In the genomic region with DNA sequence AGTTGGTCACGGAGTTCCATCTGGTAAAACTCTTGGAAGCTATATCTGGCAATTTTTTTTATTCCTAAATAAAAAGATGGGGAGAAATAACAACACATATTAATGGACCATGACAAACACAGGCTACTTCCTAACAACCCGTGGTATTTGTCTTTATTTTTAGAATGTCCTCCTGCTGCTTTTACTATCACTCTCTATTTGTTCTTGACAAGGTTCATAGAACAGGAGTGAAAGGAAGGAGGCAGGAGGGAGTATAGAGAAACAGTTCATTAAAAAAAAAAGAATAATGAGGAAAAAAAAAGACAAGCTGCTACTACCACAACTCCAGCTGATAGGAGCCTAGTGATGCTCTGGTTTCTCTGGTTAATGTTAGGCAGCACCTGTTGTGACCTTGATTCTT, we compare ENCODE assay signal across 21 cellular contexts.
"Had no signal": no experiment of that assay in that cellular context is flagged by ENCODE, and none has a peak within 500 bp of the region (broad histone marks: within the 10 kb centered on the region; RNA-seq: fewer than 3 reads in every experiment).

No MANE protein-coding gene starts in this region.

- ATAC-seq: foreskin keratinocyte, right lobe of liver had no signal

- DNase-seq: activated CD4-positive, alpha-beta T cell treated with anti-CD3 and anti-CD28 coated beads for 4 hours; activated CD4-positive, alpha-beta T cell treated with anti-CD3 and anti-CD28 coated beads, Interleukin-2, amount 50 U/mL, for 48 hours; activated CD8-positive, alpha-beta memory T cell treated with anti-CD3 and anti-CD28 coated beads for 24 hours; activated effector memory CD4-positive, alpha-beta T cell treated with anti-CD3 and anti-CD28 coated beads, Interleukin-2, amount 50 U/mL, for 16 hours; activated naive CD4-positive, alpha-beta T cell treated with anti-CD3 and anti-CD28 coated beads for 36 hours; activated naive CD8-positive, alpha-beta T cell treated with anti-CD3 and anti-CD28 coated beads, Interleukin-2, amount 10 ng/mL, durations not matched to agents 7 days and 5 days; activated T-cell treated with anti-CD3 and anti-CD28 coated beads, Interleukin-2, amount 50 U/mL, for 1 hour; central memory CD4-positive, alpha-beta T cell; dermis blood vessel endothelial cell; effector CD4-positive, alpha-beta T cell; foreskin keratinocyte; kidney glomerular epithelial cell; mammary epithelial cell; naive B cell; nephron progenitor cell; right lobe of liver; stimulated activated CD4-positive, alpha-beta T cell treated with anti-CD3 and anti-CD28 coated beads, Interleukin-2, amount 100 ng/mL, for 48 hours; stimulated activated naive CD4-positive, alpha-beta T cell treated with Interleukin-2 at 50 U/mL for 16 hours; T-helper 9 cell had no signal

- FAIRE-seq: astrocyte, TTC549 had no signal
